ENCODE assay signal across 24 cellular contexts in the genomic region with DNA sequence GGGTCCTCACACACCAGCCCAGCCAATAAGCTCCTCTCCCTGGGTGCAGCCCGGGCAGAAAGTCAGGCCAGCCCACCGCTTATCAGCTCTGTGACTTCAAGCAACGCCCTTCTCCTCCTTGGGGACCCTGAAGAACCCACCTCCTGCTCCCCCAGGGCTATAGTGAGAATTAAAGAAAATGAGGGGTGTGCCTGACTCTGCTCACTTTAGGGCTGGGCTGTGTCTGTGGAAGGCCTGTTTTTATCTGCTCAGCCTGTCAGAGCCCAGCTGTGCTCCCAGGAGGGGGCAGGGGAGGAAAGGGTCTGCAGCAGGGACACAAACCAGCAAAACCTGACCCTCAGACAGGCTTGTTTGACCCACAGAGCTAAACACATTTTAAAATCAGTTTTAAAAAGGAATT. TPM values are rescaled to one million over a fixed set of nuclear protein-coding genes. Genes with fewer than 3 reads are reported as not detected.
DNase-seq lines count a peak whose midpoint lies in the region; ATAC-seq, FAIRE-seq and TF ChIP-seq lines count a peak whose summit lies in the region.
"Had no signal": no experiment of that assay in that cellular context is flagged by ENCODE, and none has a peak within 500 bp of the region (broad histone marks: within the 10 kb centered on the region; RNA-seq: fewer than 3 reads in every experiment).

No MANE protein-coding gene starts in this region.

- H3K9me3 ChIP-seq in A673 (ENCODE audit: low read depth, low read length, poor library complexity, severe bottlenecking) (no peaks in the 10 kb centered on the region), BE2C (no peaks in the 10 kb centered on the region), kidney (ENCODE audit: control insufficient read depth in 1 of 2, low read length in 2 of 2) (no peaks in the 10 kb centered on the region)
- H3K9me3 ChIP-seq: SK-N-SH had no signal

- H3K27ac ChIP-seq in A673 (ENCODE audit: low read depth, low read length, poor library complexity, severe bottlenecking) (peak overlapping the region; percentile 10), kidney (ENCODE audit: low read depth in 2 of 2, low read length in 2 of 2) (no peak overlapping the region)

- no peak for ATAC-seq in GM19023 (IDR thresholded peaks at IDR 0.05; ENCODE audit: unreplicated experiment)
- ATAC-seq: GM12878, HepG2 had no signal

- H3K36me3 ChIP-seq in A673 (ENCODE audit: insufficient read depth, low read length, poor library complexity, severe bottlenecking), result no peaks in the 10 kb centered on the region
- no peaks in the 10 kb centered on the region for H3K36me3 ChIP-seq in BE2C
- no peaks in the 10 kb centered on the region for H3K36me3 ChIP-seq in kidney (ENCODE audit: control insufficient read depth in 1 of 2, insufficient read depth in 2 of 2, low read length in 2 of 2)

- CTCF ChIA-PET in A673 (lab: Charles Lee), result no interaction called here

- H3K4me3 ChIP-seq in A673 (ENCODE audit: low read depth, low read length, poor library complexity, severe bottlenecking) (no peak overlapping the region), BE2C (ENCODE audit: low read depth, low read length) (no peak overlapping the region), kidney (ENCODE audit: low read length in 2 of 2) (no peak overlapping the region)
- H3K4me3 ChIP-seq: GM12878 had no signal

- no peak for FAIRE-seq in kidney (lab: Jason Lieb, UNC)
- FAIRE-seq: D721Med, GM12878, H54, HepG2 had no signal

- POLR2A ChIA-PET in A673 (lab: Charles Lee; ENCODE audit: low non-redundant PET), result interaction anchor here (0.7 kb wide), 1 partner anchor 558 kb away, joined by 11 read pairs; no protein-coding TSS in a partner anchor

- no TSS peak for BruUV-seq in A673 (replicated peaks; lab: Mats Ljungman, UMichigan)

- intact Hi-C loops in A673 (cut with micrococcal nuclease; ENCODE audit: unreplicated experiment), result no loop called here
- intact Hi-C loops in kidney (cut with DNase I), result no loop called here

- DNase-seq in A673 (ENCODE audit: low spot score) (no peak), BE2C (peak; percentile 54), NCI-H69 (lab: John Stamatoyannopoulos, UW) (peak; percentile 41), kidney (peak; percentile 39), NCI-H2196 treated with DMSO at 0.1 percent for 48 hours (lab: John Stamatoyannopoulos, UW; ENCODE audit: unreplicated experiment) (no peak)
- DNase-seq in activated naive CD4-positive, alpha-beta T cell treated with anti-CD3 and anti-CD28 coated beads, Interleukin-2, amount 50 U/mL, for 16 hours, result no peak
- DNase-seq: DMS79 treated with DMSO at 0.1 percent for 48 hours, HFFc6, KBM-7, NCI-H1092 treated with DMSO at 0.1 percent for 48 hours, NCI-H1436 treated with DMSO at 0.1 percent for 48 hours, NCI-H1930, NCI-H345, NCI-H524, SIG-M5, SK-N-SH, T-helper 2 cell had no signal

- peaks cover 9% of the 10 kb centered on the region for H3K4me1 ChIP-seq in A673 (ENCODE audit: insufficient read depth, low read length, poor library complexity, severe bottlenecking)
- peaks cover 11% of the 10 kb centered on the region for H3K4me1 ChIP-seq in BE2C
- H3K4me1 ChIP-seq in kidney (ENCODE audit: control insufficient read depth in 1 of 2, insufficient read depth in 1 of 2, low read depth in 1 of 2, low read length in 2 of 2), result peaks cover 0 to 3% of the 10 kb centered on the region in 2 donors

- H3K9ac ChIP-seq in kidney (ENCODE audit: low read length in 2 of 2), result no peak overlapping the region
- H3K9ac ChIP-seq: SK-N-SH had no signal

- TF ChIP-seq CTCF in A673 (conservative IDR thresholded peaks at IDR 0.05; ENCODE audit: low read depth, low read length) (no peak), BE2C (IDR thresholded peaks at IDR 0.05; ENCODE audit: low read depth, low read length) (no peak), kidney (IDR thresholded peaks at IDR 0.05; ENCODE audit: borderline replicate concordance, extremely low read depth, insufficient read depth) (no peak)

- H3K27me3 ChIP-seq in A673 (replicated peaks; ENCODE audit: insufficient read depth, low read depth, low read length, poor library complexity) (no peaks in the 10 kb centered on the region), BE2C (no peaks in the 10 kb centered on the region)

RNA-seq across cellular contexts. Expression of gene GPRIN1, which starts 3.9 kb away (rescaled TPM):
- 16.7 and 18.9 TPM in 2 replicates for total RNA-seq in A673 (2021)
- 10.1 TPM for polyA plus RNA-seq in BE2C (2012; ENCODE audit: insufficient read depth, insufficient read length, low read depth)
- total RNA-seq in kidney, result 1.3 TPM
- 0.45 TPM for polyA plus RNA-seq in kidney (ENCODE audit: insufficient read depth, low read depth, low replicate concordance)

RNA-seq across cellular contexts. Expression of gene SNCB, which starts 24.3 kb away (rescaled TPM):
- not detected in 2 replicates for total RNA-seq in A673 (2021)
- polyA plus RNA-seq in BE2C (2012; ENCODE audit: insufficient read depth, insufficient read length, low read depth), result 4.1 TPM
- not detected for total RNA-seq in kidney
- polyA plus RNA-seq in kidney (ENCODE audit: insufficient read depth, low read depth, low replicate concordance), result not detected
- total RNA-seq: GM12878, HepG2, HFFc6, RPMI7951 had no signal
- polyA plus RNA-seq: CD14-positive monocyte, HepG2 had no signal

RNA-seq across cellular contexts. Expression of gene EIF4E1B, which starts 24.4 kb away (rescaled TPM):
- total RNA-seq in A673 (2021), result not detected in 2 replicates
- not detected for polyA plus RNA-seq in BE2C (2012; ENCODE audit: insufficient read depth, insufficient read length, low read depth)
- not detected for total RNA-seq in kidney
- polyA plus RNA-seq in kidney (ENCODE audit: insufficient read depth, low read depth, low replicate concordance), result not detected
- total RNA-seq: GM12878, HepG2, HFFc6, RPMI7951 had no signal
- polyA plus RNA-seq: CD14-positive monocyte, GM12878, HepG2, SK-N-SH had no signal

RNA-seq across cellular contexts. Expression of gene TSPAN17, which starts 41.3 kb away (rescaled TPM):
- 23.3 and 27.8 TPM in 2 replicates for total RNA-seq in A673 (2021)
- 26.0 TPM for polyA plus RNA-seq in BE2C (2012; ENCODE audit: insufficient read depth, insufficient read length, low read depth)
- total RNA-seq in kidney, result 34.3 TPM
- polyA plus RNA-seq in kidney (ENCODE audit: insufficient read depth, low read depth, low replicate concordance), result 32.1 TPM

RNA-seq across cellular contexts. Expression of gene CDHR2, which starts 56.9 kb away (rescaled TPM):
- total RNA-seq in A673 (2021) (0.35 TPM in 1 of 2 replicates, not detected in the other), kidney (4.2 TPM)
- polyA plus RNA-seq in BE2C (2012; ENCODE audit: insufficient read depth, insufficient read length, low read depth), result 7.5 TPM
- 8.0 TPM for polyA plus RNA-seq in kidney (ENCODE audit: insufficient read depth, low read depth, low replicate concordance)
- total RNA-seq: HFFc6, RPMI7951 had no signal
- polyA plus RNA-seq: CD14-positive monocyte, SK-N-SH had no signal

Comparison
In these comparisons a context has a peak if more than half of its experiments do, and no peak if none do; other contexts are left out.
1. DNase-seq: peak in BE2C (single experiment), NCI-H69 (single experiment) and kidney (single experiment); none in A673 (single experiment), NCI-H2196 treated with DMSO at 0.1 percent for 48 hours (single experiment) and activated naive CD4-positive, alpha-beta T cell treated with anti-CD3 and anti-CD28 coated beads, Interleukin-2, amount 50 U/mL, for 16 hours (single experiment).